ENCODE assay signal across 8 cellular contexts in the genomic region with DNA sequence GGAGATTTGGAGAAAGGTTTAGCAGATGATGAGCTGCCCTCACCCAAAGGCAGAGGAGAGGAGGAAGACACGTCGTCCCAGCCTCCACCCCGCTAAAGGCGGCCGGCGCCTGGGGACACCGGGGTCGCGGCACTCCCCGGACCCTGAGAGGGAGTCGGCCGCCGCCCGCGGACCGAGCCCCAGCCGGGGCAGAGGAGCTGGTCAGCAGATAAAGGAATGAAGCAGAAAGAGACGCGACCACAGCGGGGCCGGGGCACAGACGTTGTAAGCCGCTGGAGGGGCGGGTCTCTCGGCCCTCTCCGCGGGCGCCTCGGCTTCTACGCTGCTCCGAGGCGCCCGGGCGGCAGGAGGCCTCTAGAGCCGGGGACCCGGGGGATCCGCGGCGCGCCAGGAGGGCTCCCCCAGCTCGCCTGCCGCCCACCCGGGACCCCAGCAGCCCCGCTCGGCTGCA. TPM values are rescaled to one million over a fixed set of nuclear protein-coding genes. Genes with fewer than 3 reads are reported as not detected.
A peak's percentile ranks its signal among the peaks of the same experiment; 100 is the strongest.
DNase-seq lines count a peak whose midpoint lies in the region; ATAC-seq and TF ChIP-seq lines count a peak whose summit lies in the region.

No MANE protein-coding gene starts in this region.

- H3K36me3 ChIP-seq in Panc1 (ENCODE audit: control insufficient read depth, insufficient read depth, low read length) = no peaks in the 10 kb centered on the region
- peaks cover 0 to 4% (median 0%) of the 10 kb centered on the region in 9 donors for H3K36me3 ChIP-seq in heart right ventricle

- ATAC-seq in HG02885 (IDR thresholded peaks at IDR 0.05; ENCODE audit: poor library complexity, unreplicated experiment) (peak; percentile 39), Panc1 (peak; percentile 82), heart right ventricle (peak; percentile 33 to 82 (median 58))

- H3K27me3 ChIP-seq in Panc1 (ENCODE audit: control insufficient read depth, insufficient read depth, low read length) = no peaks in the 10 kb centered on the region
- no peaks in the 10 kb centered on the region for H3K27me3 ChIP-seq in heart right ventricle

- no TSS peak for BruUV-seq in Panc1 (replicated peaks; lab: Mats Ljungman, UMichigan)

- H3K4me1 Mint-ChIP-seq in activated naive CD8-positive, alpha-beta T cell (ENCODE audit: low read depth) = peaks cover 52% of the 10 kb centered on the region

- DNase-seq in DMS 273 (lab: John Stamatoyannopoulos, UW; ENCODE audit: unreplicated experiment) (peak; percentile 50), DMS 273 treated with DMSO at 0.1 percent for 48 hours (lab: John Stamatoyannopoulos, UW) (no peak), Panc1 (ENCODE audit: low read depth, low spot score) (no peak), heart right ventricle (peak; percentile 25 to 41), retina (peak; percentile 81), COLO829 (ENCODE audit: low spot score) (no peak)

- intact Hi-C loops in Panc1 (cut with micrococcal nuclease; ENCODE audit: unreplicated experiment) (loop anchor here (2.0 kb wide), 1 partner anchor 58 kb away; no protein-coding TSS in a partner anchor), heart right ventricle (cut with DNase I) (loop anchor here in 5 of 10 donors (2.0 to 5.0 kb wide), 4 partner anchors 58 to 214 kb away; partner anchors contain the start of gene DAPK2 (in 1 of the 5))

- peak overlapping the region; percentile 79 to 83 for H3K4me3 ChIP-seq in Panc1 (ENCODE audit: low read depth in 2 of 2, low read length in 2 of 2)
- H3K4me3 ChIP-seq in heart right ventricle = peak overlapping the region; percentile 74 to 97 (median 94)

- H3K4me3 Mint-ChIP-seq in activated naive CD8-positive, alpha-beta T cell = peak overlapping the region; percentile 93

- in situ Hi-C loops in Panc1 (cut with HindIII; ENCODE audit: low pct_unique_long_range_greater_than_20kb, low sequenced_read_pairs) = no loop called here

- CTCF ChIA-PET in Panc1 (lab: Charles Lee) = interaction anchor here (1.1 kb wide), 1 partner anchor 81 kb away, joined by 3 read pairs; no protein-coding TSS in a partner anchor

- no peaks in the 10 kb centered on the region; the same call in 1 of the 2 replicates for H3K4me1 ChIP-seq in Panc1 (ENCODE audit: control insufficient read depth, insufficient read depth, low read length)
- H3K4me1 ChIP-seq in heart right ventricle = peaks cover 5 to 54% (median 30%) of the 10 kb centered on the region in 9 donors

- no peaks in the 10 kb centered on the region for H3K9me3 Mint-ChIP-seq in activated naive CD8-positive, alpha-beta T cell (ENCODE audit: low read depth)

- WGBS in heart right ventricle, 2 donors = 0 to 1% methylated on average over 38 to 45 of the region's 45 CpGs

- H3K27ac ChIP-seq in Panc1 (ENCODE audit: low read length) (peak overlapping the region; percentile 75), heart right ventricle (peak overlapping the region; percentile 84 to 99 (median 97))

- no peak for TF ChIP-seq CTCF in Panc1 (IDR thresholded peaks at IDR 0.05)
- TF ChIP-seq CTCF in heart right ventricle (IDR thresholded peaks at IDR 0.05) = no peak

- POLR2A ChIA-PET in Panc1 (lab: Charles Lee) = interaction anchor here (0.5 to 0.7 kb wide), 2 partner anchors 13 to 144 kb away, joined by 5 to 7 read pairs; no protein-coding TSS in a partner anchor

- no peaks in the 10 kb centered on the region for H3K27me3 Mint-ChIP-seq in activated naive CD8-positive, alpha-beta T cell

- H3K27ac Mint-ChIP-seq in activated naive CD8-positive, alpha-beta T cell = peak overlapping the region; percentile 91

- peaks cover 2% of the 10 kb centered on the region for H3K36me3 Mint-ChIP-seq in activated naive CD8-positive, alpha-beta T cell

- H3K9me3 ChIP-seq in Panc1 (ENCODE audit: control insufficient read depth, insufficient read depth, low read depth, low read length) = no peaks in the 10 kb centered on the region
- H3K9me3 ChIP-seq in heart right ventricle = no peaks in the 10 kb centered on the region

RNA-seq across cellular contexts. Expression of gene HERC1, which starts 0.5 kb away (rescaled TPM):
- total RNA-seq in Panc1 (2021; ENCODE audit: unreplicated experiment) (29.7 TPM), heart right ventricle (100 to 1,000 TPM in 4 of 10 donors, 10 to 100 TPM in 6; 58.5 to 118 (median 97.5) TPM)
- 23.3 TPM for polyA plus RNA-seq in Panc1 (2012; ENCODE audit: insufficient read length)
- polyA plus RNA-seq in heart right ventricle = 10 to 100 TPM; 27.7 to 33.8 TPM

Comparison
In these comparisons a context has a peak if more than half of its experiments do, and no peak if none do; other contexts are left out.
1. DNase-seq: peak in DMS 273 (single experiment), heart right ventricle (2 of 2) and retina (single experiment); none in DMS 273 treated with DMSO at 0.1 percent for 48 hours (single experiment), Panc1 (single experiment) and COLO829 (single experiment).
2. Peak in every context shown above with its lines, with median percentiles within 50 percentile points of each other: ATAC-seq.